In the genomic region with DNA sequence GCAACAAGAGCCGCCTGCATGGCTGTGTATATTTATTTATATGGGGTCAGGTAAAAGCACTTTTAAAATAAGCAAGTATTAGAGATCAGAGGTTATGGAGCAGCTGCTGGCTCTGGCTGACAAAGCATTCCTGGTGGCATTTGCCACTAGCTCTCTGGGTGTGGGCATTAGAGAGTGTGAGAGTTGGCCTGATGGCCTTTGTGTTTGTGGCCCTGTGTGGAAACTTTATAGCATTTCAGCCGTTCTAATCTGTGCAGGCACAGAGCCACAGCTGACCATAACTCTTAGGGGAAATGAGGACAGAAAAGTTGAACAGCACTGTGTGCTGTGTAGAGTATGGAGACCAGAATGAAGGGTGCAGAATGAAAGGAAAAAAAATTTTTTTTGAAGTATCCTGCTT, we compare ENCODE assay signal across 25 cellular contexts.
"Had no signal": no experiment of that assay in that cellular context is flagged by ENCODE, and none has a peak within 500 bp of the region (broad histone marks: within the 10 kb centered on the region; RNA-seq: fewer than 3 reads in every experiment).

No MANE protein-coding gene starts in this region.

- H3K4me3 ChIP-seq: K562 had no signal

- DNase-seq: activated CD4-positive, alpha-beta T cell treated with anti-CD3 and anti-CD28 coated beads for 48 hours; activated CD4-positive, alpha-beta T cell treated with anti-CD3 and anti-CD28 coated beads, Interleukin-2, amount 50 U/mL, for 4 hours; activated CD4-positive, CD25-positive, alpha-beta regulatory T cell treated with anti-CD3 and anti-CD28 coated beads, Interleukin-2, amount 50 U/mL, for 72 hours; activated CD8-positive, alpha-beta memory T cell treated with anti-CD3 and anti-CD28 coated beads, Interleukin-2, amount 50 U/mL, for 48 hours; activated CD8-positive, alpha-beta T cell treated with anti-CD3 and anti-CD28 coated beads, Interleukin-2, amount 10 ng/mL, durations not matched to agents 7 days and 5 days; activated naive CD4-positive, alpha-beta T cell; activated T-cell treated with anti-CD3 and anti-CD28 coated beads, Interleukin-2, amount 50 U/mL, for 1 hour; aorta; central memory CD4-positive, alpha-beta T cell; Karpas-422; NCI-H1048; NCI-H146; NCI-H187 treated with DMSO at 0.1 percent for 48 hours; NCI-H2081 treated with DMSO at 0.1 percent for 48 hours; NCI-H2227 treated with DMSO at 0.1 percent for 48 hours; NCI-H446 treated with DMSO at 0.1 percent for 48 hours; NCI-H524 treated with DMSO at 0.1 percent for 48 hours; OCI-M1; SHP77 treated with DMSO at 0.1 percent for 48 hours; T-helper 17 cell; T-helper 9 cell had no signal

- ATAC-seq: activated CD8-positive, alpha-beta T cell treated with anti-CD3 and anti-CD28 coated beads, Interleukin-2, amount 10 ng/mL, durations not matched to agents 7 days and 5 days; K562; Panc1; T-helper 17 cell; WTC11 had no signal

- H3K27ac ChIP-seq: RWPE1 had no signal
